In the genomic region with DNA sequence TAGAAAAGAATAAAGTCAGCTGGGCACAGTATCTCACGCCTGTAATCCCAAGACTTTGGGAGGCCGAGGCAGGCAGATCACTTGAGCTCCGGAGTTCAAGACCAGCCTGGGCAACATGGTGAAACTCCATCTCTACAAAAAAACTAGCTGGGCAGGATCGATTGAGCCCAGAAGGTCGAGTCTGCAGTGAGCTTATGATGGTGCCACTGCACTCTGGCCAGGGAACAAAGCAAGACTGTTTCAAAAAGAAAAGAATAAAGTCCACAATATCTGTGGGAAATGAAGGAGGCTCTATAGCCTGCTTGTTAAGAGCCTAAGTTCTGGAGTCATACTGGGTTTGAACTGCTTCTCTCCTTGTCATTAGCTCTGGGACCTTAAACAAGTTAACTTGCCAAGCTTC, we compare ENCODE assay signal across 18 cellular contexts. TPM values are rescaled to one million over a fixed set of nuclear protein-coding genes. Genes with fewer than 3 reads are reported as not detected.
DNase-seq lines count a peak whose midpoint lies in the region; ATAC-seq, FAIRE-seq and TF ChIP-seq lines count a peak whose summit lies in the region.
"Had no signal": no experiment of that assay in that cellular context is flagged by ENCODE, and none has a peak within 500 bp of the region (broad histone marks: within the 10 kb centered on the region; RNA-seq: fewer than 3 reads in every experiment).

No MANE protein-coding gene starts in this region.

- no peak overlapping the region for H3K4me3 ChIP-seq in CD4-positive, alpha-beta memory T cell (ENCODE audit: low read length in 2 of 2)
- no peak overlapping the region for H3K4me3 ChIP-seq in GM12878
- no peak overlapping the region for H3K4me3 ChIP-seq in naive thymus-derived CD4-positive, alpha-beta T cell (ENCODE audit: low read length)
- H3K4me3 ChIP-seq: GM23248 had no signal

- no peak overlapping the region for H3K9ac ChIP-seq in GM12878 (ENCODE audit: control insufficient read depth, insufficient read depth, low read length)
- H3K9ac ChIP-seq: GM23248, KMS-11 had no signal

- H4K20me1 ChIP-seq in GM12878 (ENCODE audit: control insufficient read depth, insufficient read depth), result no peaks in the 10 kb centered on the region

- H3K4me2 ChIP-seq in GM12878 (ENCODE audit: control insufficient read depth, insufficient read depth), result no peak overlapping the region
- H3K4me2 ChIP-seq: KMS-11 had no signal

- H2AFZ ChIP-seq in GM12878 (ENCODE audit: control insufficient read depth, low read depth, low read length), result no peak overlapping the region
- H2AFZ ChIP-seq: GM23248 had no signal

- TF ChIP-seq EP300 in GM12878 (IDR thresholded peaks at IDR 0.05; ENCODE audit: borderline replicate concordance in 1 of 2, control insufficient read depth in 1 of 2, low read depth in 2 of 2, low read length in 2 of 2), result no peak

- in situ Hi-C loops in GM12878 (cut with MboI), result no loop called here
- in situ Hi-C loops in KBM-7 (cut with MboI; ENCODE audit: low pct_unique_long_range_greater_than_20kb, low sequenced_read_pairs), result no loop called here

- H3K4me1 ChIP-seq in CD4-positive, alpha-beta memory T cell (ENCODE audit: insufficient read depth, low read length), result peaks cover 46% of the 10 kb centered on the region
- H3K4me1 ChIP-seq in GM12878 (ENCODE audit: control insufficient read depth, insufficient read depth, low read length), result no peaks in the 10 kb centered on the region
- peaks cover 7 to 22% of the 10 kb centered on the region in 2 donors for H3K4me1 ChIP-seq in naive thymus-derived CD4-positive, alpha-beta T cell (ENCODE audit: control insufficient read depth in 2 of 2, insufficient read depth in 2 of 2, low read length in 2 of 2)

- FAIRE-seq in GM12878 (lab: Jason Lieb, UNC), result no peak
- FAIRE-seq: GM18507 had no signal

- H3K4me1 Mint-ChIP-seq in activated T-cell treated with anti-CD3 and anti-CD28 coated beads, Interleukin-2, amount 50 U/mL, for 24 hours (ENCODE audit: low read depth), result peaks cover 50% of the 10 kb centered on the region
- H3K4me1 Mint-ChIP-seq in CD4-positive, alpha-beta memory T cell, result peaks cover 24 to 65% (median 42%) of the 10 kb centered on the region in 4 donors
- peaks cover 23 to 68% (median 50%) of the 10 kb centered on the region in 7 donors for H3K4me1 Mint-ChIP-seq in naive thymus-derived CD4-positive, alpha-beta T cell

- no peaks in the 10 kb centered on the region for H3K9me3 ChIP-seq in CD4-positive, alpha-beta memory T cell (ENCODE audit: control insufficient read depth in 1 of 2, low read length in 2 of 2)
- no peaks in the 10 kb centered on the region; the same call in 2 of the 3 replicates for H3K9me3 ChIP-seq in GM12878 (replicated peaks; ENCODE audit: control insufficient read depth, insufficient read depth, low read length)
- H3K9me3 ChIP-seq in naive thymus-derived CD4-positive, alpha-beta T cell (ENCODE audit: control insufficient read depth in 2 of 3, low read length in 3 of 3), result no peaks in the 10 kb centered on the region

- TF ChIP-seq POLR2A in GM12878 (IDR thresholded peaks at IDR 0.05; ENCODE audit: low read depth, low read length), result no peak

- CTCF ChIA-PET in CD4-positive, alpha-beta memory T cell (lab: Charles Lee; ENCODE audit: partially characterized antibody), result interaction anchor here (1.1 to 1.6 kb wide), 5 partner anchors 8 to 102 kb away, joined by 3 to 10 read pairs (median 4); partner anchors contain the start of genes MAPK1IP1L, SOCS4 and WDHD1
- CTCF ChIA-PET in GM12878 (lab: Yijun Ruan, JAX), result interaction anchor here (0.6 to 2.4 kb wide), 9 partner anchors 8 to 211 kb away, joined by 3 to 15 read pairs (median 3); partner anchors contain the start of gene MAPK1IP1L
- CTCF ChIA-PET in naive thymus-derived CD4-positive, alpha-beta T cell (lab: Charles Lee), result interaction anchor here (1.6 kb wide), 1 partner anchor 8 kb away, joined by 7 read pairs; the partner anchor contains the start of gene MAPK1IP1L

- intact Hi-C loops in CD4-positive, alpha-beta memory T cell (cut with micrococcal nuclease), result no loop called here
- intact Hi-C loops in GM12878 (cut with micrococcal nuclease; ENCODE audit: unreplicated experiment), result no loop called here
- intact Hi-C loops in naive thymus-derived CD4-positive, alpha-beta T cell (cut with micrococcal nuclease), result loop anchor here (10.0 kb wide), 3 partner anchors 155 to 1905 kb away; partner anchors contain the start of genes DDHD1 (in 1 of the 2) and GCH1 (in 1 of the 2)

- no TSS peak for BruUV-seq in GM12878 (replicated peaks; lab: Mats Ljungman, UMichigan)

- RAD21 ChIA-PET in GM12878 (lab: Charles Lee; ENCODE audit: unreplicated experiment), result interaction anchor here (0.6 to 1.0 kb wide), 5 partner anchors 8 to 634 kb away, joined by 3 read pairs; partner anchors contain the start of gene MAPK1IP1L

- H3K9me3 Mint-ChIP-seq in activated T-cell treated with anti-CD3 and anti-CD28 coated beads, Interleukin-2, amount 50 U/mL, for 24 hours, result no peaks in the 10 kb centered on the region
- H3K9me3 Mint-ChIP-seq in CD4-positive, alpha-beta memory T cell, result no peaks in the 10 kb centered on the region
- H3K9me3 Mint-ChIP-seq in naive thymus-derived CD4-positive, alpha-beta T cell, result peaks cover 0 to under 1% (median 0%) of the 10 kb centered on the region in 11 donors

- peak; percentile 7; the same call in 1 of the 3 replicates for ATAC-seq in GM12878
- ATAC-seq in naive thymus-derived CD4-positive, alpha-beta T cell, result no peak

- TF ChIP-seq RAD21 in GM12878 (IDR thresholded peaks at IDR 0.05; ENCODE audit: insufficient read depth, low read depth, low read length), result no peak

- POLR2A ChIA-PET in CD4-positive, alpha-beta memory T cell (lab: Charles Lee; ENCODE audit: partially characterized antibody), result interaction anchor here (1.9 to 2.0 kb wide), 2 partner anchors 8 to 13 kb away, joined by 6 to 9 read pairs; partner anchors contain the start of gene MAPK1IP1L
- POLR2A ChIA-PET in GM12878 (lab: Charles Lee), result interaction anchor here (0.6 to 1.8 kb wide), 9 partner anchors 8 to 487 kb away, joined by 3 to 10 read pairs (median 5); partner anchors contain the start of gene MAPK1IP1L
- POLR2A ChIA-PET in naive thymus-derived CD4-positive, alpha-beta T cell (lab: Charles Lee), result no interaction called here

- H3K36me3 ChIP-seq in CD4-positive, alpha-beta memory T cell (ENCODE audit: insufficient read depth, low read length), result peaks cover 22% of the 10 kb centered on the region
- H3K36me3 ChIP-seq in GM12878 (ENCODE audit: control insufficient read depth in 2 of 2, insufficient read depth in 2 of 2, low read length in 1 of 2), result peaks cover 1 to 18% of the 10 kb centered on the region in 2 experiments; a peak in 3 of 4 replicates
- H3K36me3 ChIP-seq in naive thymus-derived CD4-positive, alpha-beta T cell (ENCODE audit: control insufficient read depth in 2 of 3, insufficient read depth in 3 of 3, low read length in 3 of 3), result peaks cover 0 to 19% (median 5%) of the 10 kb centered on the region in 3 experiments

- DNase-seq in activated T-cell treated with anti-CD3 and anti-CD28 coated beads, Interleukin-2, amount 50 U/mL, for 24 hours, result no peak
- DNase-seq in activated T-cell treated with anti-CD3 and anti-CD28 coated beads for 4 hours (no peak), GM12878 (ENCODE audit: low read depth, low spot score) (no peak), globus pallidus (ENCODE audit: low spot score) (no peak), NCI-H524 treated with DMSO at 0.1 percent for 48 hours (lab: John Stamatoyannopoulos, UW) (no peak), KBM-7 (no peak)
- no peak for DNase-seq in CD4-positive, alpha-beta memory T cell
- DNase-seq in naive thymus-derived CD4-positive, alpha-beta T cell, result no peak
- DNase-seq: C1 segment of cervical spinal cord, GM23248, NCI-H1436, NCI-H2029, NCI-H2171, NCI-H446, RPMI8226, SIG-M5 had no signal

- no peak for TF ChIP-seq CTCF in GM12878 (IDR thresholded peaks at IDR 0.05 in 2 of 3, conservative IDR thresholded peaks at IDR 0.05 in 1 of 3; ENCODE audit: control insufficient read depth in 2 of 3, extremely low read depth in 1 of 3, insufficient read depth in 1 of 3, low read depth in 3 of 3, low read length in 3 of 3)

- peaks cover 89% of the 10 kb centered on the region for H3K36me3 Mint-ChIP-seq in activated T-cell treated with anti-CD3 and anti-CD28 coated beads, Interleukin-2, amount 50 U/mL, for 24 hours (ENCODE audit: low read depth)
- H3K36me3 Mint-ChIP-seq in CD4-positive, alpha-beta memory T cell, result peaks cover 22 to 45% of the 10 kb centered on the region in 2 donors
- H3K36me3 Mint-ChIP-seq in naive thymus-derived CD4-positive, alpha-beta T cell, result peaks cover 6 to 29% (median 18%) of the 10 kb centered on the region in 5 donors

- 100% methylated on average over 5 of the region's 5 CpGs for WGBS in GM12878 (ENCODE audit: insufficient coverage, insufficient replicate concordance, low lambda C conversion rate, missing lambda C conversion rate)

- H3K4me3 Mint-ChIP-seq in activated T-cell treated with anti-CD3 and anti-CD28 coated beads, Interleukin-2, amount 50 U/mL, for 24 hours, result no peak overlapping the region
- peak overlapping the region in 2 of 8 donors; percentile 10 to 20 for H3K4me3 Mint-ChIP-seq in CD4-positive, alpha-beta memory T cell
- no peak overlapping the region for H3K4me3 Mint-ChIP-seq in naive thymus-derived CD4-positive, alpha-beta T cell

- peak overlapping the region; percentile 10 for H3K27ac ChIP-seq in CD4-positive, alpha-beta memory T cell (ENCODE audit: low read depth, low read length)
- no peak overlapping the region for H3K27ac ChIP-seq in GM12878 (ENCODE audit: control insufficient read depth, insufficient read depth)
- no peak overlapping the region for H3K27ac ChIP-seq in naive thymus-derived CD4-positive, alpha-beta T cell (ENCODE audit: low read depth, low read length)
- H3K27ac ChIP-seq: GM23248, KMS-11 had no signal

- H3K79me2 ChIP-seq in GM12878 (ENCODE audit: control insufficient read depth, insufficient read depth, low read length), result peaks cover 74% of the 10 kb centered on the region

- no peaks in the 10 kb centered on the region for H3K27me3 ChIP-seq in CD4-positive, alpha-beta memory T cell (ENCODE audit: insufficient read depth, low read length)
- no peaks in the 10 kb centered on the region for H3K27me3 ChIP-seq in GM12878 (replicated peaks in 1 of 2; ENCODE audit: control insufficient read depth in 2 of 2, insufficient read depth in 2 of 2, low read length in 1 of 2)
- H3K27me3 ChIP-seq in naive thymus-derived CD4-positive, alpha-beta T cell (ENCODE audit: control insufficient read depth in 2 of 2, insufficient read depth in 2 of 2, low read length in 2 of 2), result no peaks in the 10 kb centered on the region

- no peaks in the 10 kb centered on the region for H3K27me3 Mint-ChIP-seq in activated T-cell treated with anti-CD3 and anti-CD28 coated beads, Interleukin-2, amount 50 U/mL, for 24 hours
- H3K27me3 Mint-ChIP-seq in CD4-positive, alpha-beta memory T cell, result no peaks in the 10 kb centered on the region
- no peaks in the 10 kb centered on the region for H3K27me3 Mint-ChIP-seq in naive thymus-derived CD4-positive, alpha-beta T cell

- H3K27ac Mint-ChIP-seq in activated T-cell treated with anti-CD3 and anti-CD28 coated beads, Interleukin-2, amount 50 U/mL, for 24 hours, result peak overlapping the region; percentile 40
- H3K27ac Mint-ChIP-seq in CD4-positive, alpha-beta memory T cell, result peak overlapping the region in 4 of 7 donors; percentile 6 to 82 (median 34)
- H3K27ac Mint-ChIP-seq in naive thymus-derived CD4-positive, alpha-beta T cell, result peak overlapping the region in 6 of 9 donors; percentile 16 to 76 (median 50)

- SMC1A ChIA-PET in GM12878 (lab: Charles Lee; ENCODE audit: uncharacterized antibody, unreplicated experiment), result interaction anchor here (0.6 to 4.0 kb wide), 9 partner anchors 8 to 219 kb away, joined by 3 to 32 read pairs (median 4); no protein-coding TSS in a partner anchor

RNA-seq across cellular contexts. Expression of gene MAPK1IP1L, which starts 7.9 kb away (rescaled TPM):
- total RNA-seq in CD4-positive, alpha-beta memory T cell, result 10 to 100 TPM; 67.2 to 73.4 TPM
- polyA plus RNA-seq in CD4-positive, alpha-beta memory T cell, result 10 to 100 TPM; 82.1 to 89.3 TPM
- 94.4 and 113 TPM in 2 replicates for total RNA-seq in GM12878 (2013; cell fraction: nucleolus; rRNA removed)
- total RNA-seq in GM12878 (2014; rRNA removed) (37.7 and 44.6 TPM in 2 replicates), GM12878 (2014; rRNA removed; fragmentation: Illumina TruSeq; extraction: Trizol) (48.9 and 50.4 TPM in 2 replicates), GM12878 (2021) (101 and 105 TPM in 2 replicates)
- polyA plus RNA-seq in GM12878 (2011; ENCODE audit: low read depth), result 25.2 TPM
- polyA plus RNA-seq in GM12878 (2011; rRNA removed) (52.8 and 80.1 TPM in 2 replicates), GM12878 (2014; fragmentation: Illumina TruSeq; extraction: Trizol) (68.5 and 90.1 TPM in 2 replicates), GM12878 (2014; fragmentation: Nextera tagmentation; extraction: Ambion mirVana) (10 to 100 TPM; 55.7 to 66.0 TPM), GM12878 (2014; rRNA removed) (54.2 and 58.1 TPM in 2 replicates), GM12878 (2016; fragmentation: Nextera tagmentation; extraction: Ambion mirVana) (100 to 1,000 TPM; 107 to 117 TPM)
- 231 and 264 TPM in 2 replicates for polyA plus RNA-seq in GM12878 (2011; cell fraction: cytosol; rRNA removed)
- polyA plus RNA-seq in GM12878 (2011; cell fraction: nucleus; rRNA removed), result 91.5 and 98.1 TPM in 2 replicates
- polyA plus RNA-seq in GM12878 (2012), result 53.2 and 62.6 TPM in 2 replicates
- polyA minus RNA-seq in GM12878 (2011; rRNA and poly(A)+ RNA removed), result 146 and 276 TPM in 2 replicates
- 154 and 162 TPM in 2 replicates for polyA minus RNA-seq in GM12878 (2011; cell fraction: cytosol; rRNA and poly(A)+ RNA removed)
- 19.2 and 36.5 TPM in 2 replicates for polyA minus RNA-seq in GM12878 (2011; cell fraction: nucleus; rRNA and poly(A)+ RNA removed)
- total RNA-seq in naive thymus-derived CD4-positive, alpha-beta T cell, result 100 to 1,000 TPM in 3 of 5 experiments, 10 to 100 TPM in 2; 65.1 to 143 (median 111) TPM
- polyA plus RNA-seq in naive thymus-derived CD4-positive, alpha-beta T cell, result 10 to 100 TPM; 63.1 to 79.7 TPM

RNA-seq across cellular contexts. Expression of gene SOCS4, which starts 32.3 kb away (rescaled TPM):
- total RNA-seq in CD4-positive, alpha-beta memory T cell, result 10 to 100 TPM; 19.2 to 24.5 TPM
- 1 to 10 TPM; 3.3 to 3.9 TPM for polyA plus RNA-seq in CD4-positive, alpha-beta memory T cell
- total RNA-seq in GM12878 (2013; cell fraction: nucleolus; rRNA removed), result 39.6 and 43.0 TPM in 2 replicates
- total RNA-seq in GM12878 (2014; rRNA removed) (20.5 and 25.8 TPM in 2 replicates), GM12878 (2014; rRNA removed; fragmentation: Illumina TruSeq; extraction: Trizol) (30.6 and 31.0 TPM in 2 replicates), GM12878 (2021) (27.9 and 31.5 TPM in 2 replicates)
- 4.6 TPM for polyA plus RNA-seq in GM12878 (2011; ENCODE audit: low read depth)
- polyA plus RNA-seq in GM12878 (2011; rRNA removed) (25.1 and 35.7 TPM in 2 replicates), GM12878 (2014; fragmentation: Illumina TruSeq; extraction: Trizol) (23.7 and 30.9 TPM in 2 replicates), GM12878 (2014; fragmentation: Nextera tagmentation; extraction: Ambion mirVana) (1 to 10 TPM; 5.7 to 7.6 TPM), GM12878 (2014; rRNA removed) (13.2 and 14.7 TPM in 2 replicates), GM12878 (2016; fragmentation: Nextera tagmentation; extraction: Ambion mirVana) (10 to 100 TPM; 18.4 to 21.0 TPM)
- polyA plus RNA-seq in GM12878 (2011; cell fraction: cytosol; rRNA removed), result 9.1 and 9.8 TPM in 2 replicates
- polyA plus RNA-seq in GM12878 (2011; cell fraction: nucleus; rRNA removed), result 8.7 and 10.7 TPM in 2 replicates
- polyA plus RNA-seq in GM12878 (2012), result 9.8 and 10.4 TPM in 2 replicates
- 12.7 and 22.1 TPM in 2 replicates for polyA minus RNA-seq in GM12878 (2011; rRNA and poly(A)+ RNA removed)
- polyA minus RNA-seq in GM12878 (2011; cell fraction: cytosol; rRNA and poly(A)+ RNA removed), result 7.1 and 7.3 TPM in 2 replicates
- 7.1 and 22.7 TPM in 2 replicates for polyA minus RNA-seq in GM12878 (2011; cell fraction: nucleus; rRNA and poly(A)+ RNA removed)
- total RNA-seq in naive thymus-derived CD4-positive, alpha-beta T cell, result 10 to 100 TPM; 21.2 to 30.3 (median 22.1) TPM
- 1 to 10 TPM; 1.2 to 2.2 TPM for polyA plus RNA-seq in naive thymus-derived CD4-positive, alpha-beta T cell

RNA-seq across cellular contexts. Expression of gene WDHD1, which starts 32.4 kb away (rescaled TPM):
- 1 to 10 TPM; 4.0 to 4.1 TPM for total RNA-seq in CD4-positive, alpha-beta memory T cell
- 1 to 10 TPM; 1.4 to 3.3 TPM for polyA plus RNA-seq in CD4-positive, alpha-beta memory T cell
- total RNA-seq in GM12878 (2013; cell fraction: nucleolus; rRNA removed), result 31.5 and 31.8 TPM in 2 replicates
- total RNA-seq in GM12878 (2014; rRNA removed), result 21.9 and 25.7 TPM in 2 replicates
- 32.7 and 33.5 TPM in 2 replicates for total RNA-seq in GM12878 (2014; rRNA removed; fragmentation: Illumina TruSeq; extraction: Trizol)
- total RNA-seq in GM12878 (2021), result 37.9 and 38.7 TPM in 2 replicates
- polyA plus RNA-seq in GM12878 (2011; ENCODE audit: low read depth), result 5.4 TPM
- 34.2 and 57.1 TPM in 2 replicates for polyA plus RNA-seq in GM12878 (2011; rRNA removed)
- 11.1 and 11.2 TPM in 2 replicates for polyA plus RNA-seq in GM12878 (2011; cell fraction: cytosol; rRNA removed)
- polyA plus RNA-seq in GM12878 (2011; cell fraction: nucleus; rRNA removed), result 13.5 and 17.7 TPM in 2 replicates
- polyA plus RNA-seq in GM12878 (2012), result 8.7 and 13.4 TPM in 2 replicates
- polyA plus RNA-seq in GM12878 (2014; fragmentation: Illumina TruSeq; extraction: Trizol), result 31.8 and 32.9 TPM in 2 replicates
- 10 to 100 TPM; 11.3 to 14.8 TPM for polyA plus RNA-seq in GM12878 (2014; fragmentation: Nextera tagmentation; extraction: Ambion mirVana)
- polyA plus RNA-seq in GM12878 (2014; rRNA removed), result 14.8 and 17.8 TPM in 2 replicates
- polyA plus RNA-seq in GM12878 (2016; fragmentation: Nextera tagmentation; extraction: Ambion mirVana), result 10 to 100 TPM; 46.3 to 50.5 TPM
- polyA minus RNA-seq in GM12878 (2011; rRNA and poly(A)+ RNA removed), result 35.6 and 56.1 TPM in 2 replicates
- polyA minus RNA-seq in GM12878 (2011; cell fraction: cytosol; rRNA and poly(A)+ RNA removed), result 12.8 and 16.4 TPM in 2 replicates
- polyA minus RNA-seq in GM12878 (2011; cell fraction: nucleus; rRNA and poly(A)+ RNA removed), result 14.1 and 21.7 TPM in 2 replicates
- total RNA-seq in naive thymus-derived CD4-positive, alpha-beta T cell, result 10 to 100 TPM in 1 of 5 experiments, 1 to 10 TPM in 4; 2.6 to 26.6 (median 3.6) TPM
- polyA plus RNA-seq in naive thymus-derived CD4-positive, alpha-beta T cell, result 1 to 10 TPM; 1.6 to 1.7 TPM

Comparison
In these comparisons a context has a peak if more than half of its experiments do, and no peak if none do; other contexts are left out.
1. intact Hi-C loops: an anchor here in naive thymus-derived CD4-positive, alpha-beta T cell (10.0 kb wide); none called in CD4-positive, alpha-beta memory T cell and GM12878.